Comparison of ENCODE assay signal across 1 cellular context in the genomic region with DNA sequence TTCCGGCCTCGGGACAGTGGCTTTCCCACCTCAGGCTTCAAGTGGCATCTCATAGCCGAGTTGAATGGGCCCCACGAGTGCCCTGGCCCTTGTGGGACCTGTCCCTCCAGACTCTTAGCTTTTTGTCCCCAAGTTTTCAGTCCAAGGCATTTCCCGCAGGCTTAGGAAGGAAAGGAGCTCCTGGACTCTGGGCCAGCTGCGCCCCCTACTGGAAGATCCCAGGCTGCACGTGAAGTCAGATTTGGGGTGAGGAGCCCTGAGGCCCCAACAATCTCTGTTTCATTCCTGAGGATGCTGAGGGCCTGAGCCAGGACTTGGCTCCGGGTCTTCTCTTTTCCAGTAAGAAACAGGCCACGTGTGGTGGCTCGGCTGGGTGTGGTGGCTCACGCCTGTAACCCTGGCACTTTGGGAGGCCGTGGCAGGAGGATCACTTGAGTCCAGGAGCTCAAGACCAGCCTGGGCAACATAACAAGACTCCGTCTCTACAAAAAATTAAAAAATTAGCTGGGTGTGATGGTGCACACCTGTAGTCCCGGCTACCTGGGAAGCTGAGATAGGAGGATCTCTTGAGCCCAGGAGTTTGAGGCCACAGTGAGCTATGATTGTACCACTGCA.
TF ChIP-seq lines count a peak whose summit lies in the region.

No MANE protein-coding gene starts in this region.

TF ChIP-seq in GM12878, 131 proteins besides CTCF, POLR2A, EP300 and RAD21 (continued from another document):
- peak; percentile 84 for TF ChIP-seq SMC3 (IDR thresholded peaks at IDR 0.05; ENCODE audit: borderline replicate concordance, low read length)
- TF ChIP-seq BHLHE40 (IDR thresholded peaks at IDR 0.05; ENCODE audit: borderline replicate concordance in 1 of 2, low read depth in 2 of 2, low read length in 1 of 2) = peak; percentile 56 to 67; a peak in 3 of 4 replicates
- TF ChIP-seq LARP7 (IDR thresholded peaks at IDR 0.05) = 0 out of 2 replicates have a peak, but pooled peaks have one; percentile 47
- no peak for TF ChIP-seq SUPT20H (IDR thresholded peaks at IDR 0.05; ENCODE audit: borderline replicate concordance, control insufficient read depth, low read depth, low read length)
- TF ChIP-seq MXI1 (IDR thresholded peaks at IDR 0.05; ENCODE audit: low read depth, low read length) = 0 out of 2 replicates have a peak, but pooled peaks have one; percentile 24
- no peak for TF ChIP-seq PML (IDR thresholded peaks at IDR 0.05; ENCODE audit: low read length)
- no peak for TF ChIP-seq ZNF217 (IDR thresholded peaks at IDR 0.05)
